In genomic region chrX:47556045-47556623, GRCh38 we compare ENCODE assay signal across 8 cellular contexts. TPM values are rescaled to one million over a fixed set of nuclear protein-coding genes. Genes with fewer than 3 reads are reported as not detected.
DNase-seq lines count a peak whose midpoint lies in the region; ATAC-seq and TF ChIP-seq lines count a peak whose summit lies in the region.

No MANE protein-coding gene starts in this region.

- H3K4me3 ChIP-seq in duodenal mucosa (ENCODE audit: low read depth in 1 of 2, low read length in 2 of 2) (peak overlapping the region; percentile 67 to 71), lower leg skin (ENCODE audit: low read depth, poor library complexity, severe bottlenecking) (no peak overlapping the region)

- H3K27me3 ChIP-seq in duodenal mucosa (ENCODE audit: control insufficient read depth in 1 of 2, insufficient read depth in 2 of 2, low read length in 2 of 2), result no peaks in the 10 kb centered on the region

- peak; percentile 62 for ATAC-seq in HG03066 (IDR thresholded peaks at IDR 0.05; ENCODE audit: low read depth, unreplicated experiment)

- H3K9ac ChIP-seq in duodenal mucosa (ENCODE audit: low read depth in 1 of 2, low read length in 2 of 2), result peak overlapping the region; percentile 57 to 74

- intact Hi-C loops in lower leg skin (cut with DNase I; ENCODE audit: low total_unique reads), result no loop called here

- peak overlapping the region; percentile 35 for H3K27ac ChIP-seq in duodenal mucosa (ENCODE audit: low read depth, low read length)

- peaks cover 0 to 3% of the 10 kb centered on the region in 2 donors for H3K4me1 ChIP-seq in duodenal mucosa (ENCODE audit: control insufficient read depth in 1 of 2, insufficient read depth in 2 of 2, low read length in 2 of 2)

- 0 to 38% methylated on average over 19 to 20 of the region's 20 CpGs for WGBS in lower leg skin, 2 donors

- H3K36me3 ChIP-seq in duodenal mucosa (ENCODE audit: control insufficient read depth in 1 of 2, insufficient read depth in 2 of 2, low read length in 2 of 2), result no peaks in the 10 kb centered on the region

- no peak for TF ChIP-seq CTCF in lower leg skin (IDR thresholded peaks at IDR 0.05)

- TF ChIP-seq POLR2A in GM18526 (IDR thresholded peaks at IDR 0.05; ENCODE audit: extremely low read depth, insufficient read length), result peak; percentile 64
- no peak for TF ChIP-seq POLR2A in lower leg skin (IDR thresholded peaks at IDR 0.05)

- DNase-seq in A172 (ENCODE audit: low spot score), result peak; percentile 92
- peak; percentile 81 for DNase-seq in NCI-H345 treated with DMSO at 0.1 percent for 48 hours (lab: John Stamatoyannopoulos, UW; ENCODE audit: unreplicated experiment)
- peak; percentile 74 to 83 for DNase-seq in activated CD4-positive, alpha-beta T cell treated with anti-CD3 and anti-CD28 coated beads, Interleukin-2, amount 50 U/mL, for 48 hours
- DNase-seq in lower leg skin (ENCODE audit: low spot score in 2 of 2), result peak; percentile 91 to 97
- DNase-seq in stimulated activated CD4-positive, alpha-beta T cell treated with anti-CD3 and anti-CD28 coated beads, Interleukin-4, amount 100 ng/mL, for 4 hours, result peak; percentile 64 to 85

- H3K9me3 ChIP-seq in duodenal mucosa (ENCODE audit: control insufficient read depth in 1 of 2, low read length in 2 of 2), result no peaks in the 10 kb centered on the region

RNA-seq across cellular contexts. Expression of gene ARAF, which starts 4.9 kb away (rescaled TPM):
- total RNA-seq in A172 (2014; rRNA removed; shearing (Covaris generic)), result 27.8 and 34.0 TPM in 2 replicates
- 10 to 100 TPM; 26.8 to 46.4 (median 34.5) TPM for total RNA-seq in lower leg skin

RNA-seq across cellular contexts. Expression of gene TIMP1, which starts 26.1 kb away (rescaled TPM):
- 84.0 and 89.0 TPM in 2 replicates for total RNA-seq in A172 (2014; rRNA removed; shearing (Covaris generic))
- total RNA-seq in lower leg skin, result 10 to 100 TPM; 27.5 to 82.1 (median 53.5) TPM
